8 cellular contexts compared by ENCODE assay signal in genomic region chr19:50724522-50725217, GRCh38. TPM values are rescaled to one million over a fixed set of nuclear protein-coding genes. Genes with fewer than 3 reads are reported as not detected.
DNase-seq lines count a peak whose midpoint lies in the region; ATAC-seq and TF ChIP-seq lines count a peak whose summit lies in the region.

No MANE protein-coding gene starts in this region.

- POLR2A ChIA-PET in activated CD4-positive, alpha-beta T cell treated with anti-CD3 and anti-CD28 coated beads for 36 hours (lab: Charles Lee), result interaction anchor here (0.7 to 1.8 kb wide), 4 partner anchors 71 to 378 kb away, joined by 3 to 13 read pairs (median 4); no protein-coding TSS in a partner anchor

- H3K9me3 Mint-ChIP-seq in activated CD4-positive, alpha-beta T cell treated with anti-CD3 and anti-CD28 coated beads for 36 hours (ENCODE audit: low read depth), result no peaks in the 10 kb centered on the region

- intact Hi-C loops in activated CD4-positive, alpha-beta T cell treated with anti-CD3 and anti-CD28 coated beads for 36 hours (cut with DNase I, micrococcal nuclease), result loop anchor here (1.0 to 10.0 kb wide), 14 partner anchors 45 to 870 kb away; partner anchors contain the start of genes EMC10 (in 1 of the 2), GARIN5A (in 1 of the 2), JOSD2 (in 1 of the 2) and NR1H2 (in 1 of the 2)

- peak; percentile 44 for TF ChIP-seq CTCF in choroid plexus epithelial cell (conservative IDR thresholded peaks at IDR 0.05; ENCODE audit: low read depth, low read length)

- H3K4me3 Mint-ChIP-seq in activated CD4-positive, alpha-beta T cell treated with anti-CD3 and anti-CD28 coated beads for 36 hours, result peak overlapping the region; percentile 80

- H3K4me3 ChIP-seq in choroid plexus epithelial cell (ENCODE audit: low read depth, low read length), result peak overlapping the region; percentile 67

- peaks cover 36% of the 10 kb centered on the region for H3K27me3 Mint-ChIP-seq in activated CD4-positive, alpha-beta T cell treated with anti-CD3 and anti-CD28 coated beads for 36 hours

- CTCF ChIA-PET in activated CD4-positive, alpha-beta T cell treated with anti-CD3 and anti-CD28 coated beads for 36 hours (lab: Charles Lee), result interaction anchor here (0.5 to 1.8 kb wide), 18 partner anchors 9 to 394 kb away, joined by 3 to 10 read pairs (median 4); partner anchors contain the start of gene JOSD2

- DNase-seq in NCI-H2171 treated with DMSO at 0.1 percent for 48 hours (lab: John Stamatoyannopoulos, UW) (peak; percentile 98), choroid plexus epithelial cell (ENCODE audit: low read depth) (peak; percentile 98), kidney tubule cell (ENCODE audit: low spot score) (peak; percentile 98)
- DNase-seq in activated CD4-positive, alpha-beta T cell treated with anti-CD3 and anti-CD28 coated beads for 36 hours, result peak; percentile 99
- DNase-seq in stimulated activated CD4-positive, alpha-beta T cell treated with anti-CD3 and anti-CD28 coated beads, Interleukin-15, amount 100 ng/mL, for 48 hours (ENCODE audit: low read depth in 2 of 2), result peak; percentile 96 to 97

- H3K4me1 Mint-ChIP-seq in activated CD4-positive, alpha-beta T cell treated with anti-CD3 and anti-CD28 coated beads for 36 hours, result peaks cover 26% of the 10 kb centered on the region

- peaks cover 2% of the 10 kb centered on the region for H3K36me3 Mint-ChIP-seq in activated CD4-positive, alpha-beta T cell treated with anti-CD3 and anti-CD28 coated beads for 36 hours (ENCODE audit: low read depth)

- H3K27ac Mint-ChIP-seq in activated CD4-positive, alpha-beta T cell treated with anti-CD3 and anti-CD28 coated beads for 36 hours, result peak overlapping the region; percentile 63

- peak; percentile 79 for ATAC-seq in GM18498 (IDR thresholded peaks at IDR 0.05; ENCODE audit: unreplicated experiment)
- ATAC-seq in HG03064 (IDR thresholded peaks at IDR 0.05; ENCODE audit: low read depth, unreplicated experiment), result peak; percentile 66
- ATAC-seq in activated CD4-positive, alpha-beta T cell treated with anti-CD3 and anti-CD28 coated beads for 36 hours, result peak; percentile 87
- no peak for ATAC-seq in HG02610 (IDR thresholded peaks at IDR 0.05; ENCODE audit: unreplicated experiment)

RNA-seq across cellular contexts. Expression of gene CLEC11A, which starts 1.5 kb away (rescaled TPM):
- total RNA-seq in activated CD4-positive, alpha-beta T cell treated with anti-CD3 and anti-CD28 coated beads for 36 hours, result 1 to 10 TPM in 1 of 2 experiments, under 1 TPM in 1; 0.64 to 1.0 TPM

RNA-seq across cellular contexts. Expression of gene SHANK1, which starts 5.1 kb away (rescaled TPM):
- total RNA-seq in activated CD4-positive, alpha-beta T cell treated with anti-CD3 and anti-CD28 coated beads for 36 hours, result not detected

RNA-seq across cellular contexts. Expression of gene GPR32, which starts 45.6 kb away (rescaled TPM):
- total RNA-seq in activated CD4-positive, alpha-beta T cell treated with anti-CD3 and anti-CD28 coated beads for 36 hours, result not detected
